ENCODE assay signal across 8 cellular contexts in the genomic region with DNA sequence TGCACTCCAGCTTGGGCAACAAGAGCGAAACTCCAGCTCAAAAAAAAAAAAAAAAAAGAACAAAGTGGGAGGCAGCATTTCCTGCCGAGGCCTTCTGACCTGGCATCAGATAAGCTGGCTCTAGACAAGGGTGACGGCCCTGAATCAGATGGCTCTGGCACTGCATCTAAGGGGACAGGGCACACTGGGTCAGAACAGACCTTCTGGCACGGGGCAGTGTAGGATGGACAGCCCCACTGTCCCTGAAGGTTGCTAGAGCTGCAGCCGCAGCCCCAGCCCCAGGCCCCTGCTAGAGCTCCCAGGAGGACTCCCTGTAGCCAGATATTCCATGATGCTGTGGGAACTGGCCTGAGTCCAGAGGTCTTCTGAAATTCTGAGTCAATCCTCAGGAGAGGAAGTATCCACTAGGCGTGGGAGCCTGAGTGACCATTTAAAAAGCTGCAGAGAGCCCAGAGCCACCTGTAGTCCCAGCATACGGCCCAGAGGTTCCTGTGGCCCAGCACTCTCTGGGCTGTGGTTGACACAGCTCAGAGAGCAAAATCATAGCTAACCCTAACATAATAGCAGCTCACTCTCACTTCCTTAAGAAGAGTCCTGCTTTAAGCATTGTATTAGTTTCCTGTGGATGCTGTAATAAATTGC.
DNase-seq lines count a peak whose midpoint lies in the region; ATAC-seq and TF ChIP-seq lines count a peak whose summit lies in the region.

No MANE protein-coding gene starts in this region.

- no peak for DNase-seq in RWPE2 (ENCODE audit: low spot score)
- DNase-seq in lower leg skin (ENCODE audit: low spot score in 2 of 2): peak; percentile 43 to 86
- DNase-seq in NCI-H2081 (lab: John Stamatoyannopoulos, UW): no peak
- DNase-seq in medulla oblongata (ENCODE audit: extremely low spot score): no peak
- DNase-seq in NCI-H1105 treated with DMSO at 0.1 percent for 48 hours (lab: John Stamatoyannopoulos, UW): no peak
- no peak for DNase-seq in UCSD-AML1 (lab: John Stamatoyannopoulos, UW; ENCODE audit: unreplicated experiment)

- intact Hi-C loops in lower leg skin (cut with DNase I; ENCODE audit: low total_unique reads): no loop called here

- no peaks in the 10 kb centered on the region for H3K9me3 ChIP-seq in RWPE2 (ENCODE audit: severe bottlenecking)

- TF ChIP-seq CTCF in RWPE2 (IDR thresholded peaks at IDR 0.05; ENCODE audit: poor library complexity, severe bottlenecking) (no peak), lower leg skin (IDR thresholded peaks at IDR 0.05) (no peak)

- no peaks in the 10 kb centered on the region for H3K36me3 ChIP-seq in RWPE2 (ENCODE audit: low read depth)

- H3K4me3 ChIP-seq in RWPE2 (ENCODE audit: severe bottlenecking) (no peak overlapping the region), lower leg skin (ENCODE audit: low read depth, poor library complexity, severe bottlenecking) (no peak overlapping the region)

- H3K4me1 ChIP-seq in RWPE2 (ENCODE audit: insufficient read depth, poor library complexity, severe bottlenecking): peaks cover 4% of the 10 kb centered on the region

- H3K27ac ChIP-seq in RWPE2 (ENCODE audit: poor library complexity, severe bottlenecking): no peak overlapping the region

- 43 to 70% methylated on average over 7 of the region's 7 CpGs for WGBS in lower leg skin, 2 donors

- no peak for TF ChIP-seq POLR2A in lower leg skin (IDR thresholded peaks at IDR 0.05)

- H3K27me3 ChIP-seq in RWPE2 (ENCODE audit: insufficient read depth, poor library complexity, severe bottlenecking): no peaks in the 10 kb centered on the region

- ATAC-seq in GM18867 (IDR thresholded peaks at IDR 0.05; ENCODE audit: unreplicated experiment): peak; percentile 94
- peak; percentile 98 for ATAC-seq in HG02870 (IDR thresholded peaks at IDR 0.05; ENCODE audit: unreplicated experiment)
- ATAC-seq in RWPE2 (ENCODE audit: low read depth): peak; percentile 63

Comparison
In these comparisons a context has a peak if more than half of its experiments do, and no peak if none do; other contexts are left out.
1. DNase-seq: peak in lower leg skin (2 of 2); none in RWPE2 (single experiment), NCI-H2081 (0 of 2), medulla oblongata (single experiment), NCI-H1105 treated with DMSO at 0.1 percent for 48 hours (single experiment) and UCSD-AML1 (single experiment).
2. Peak in every context shown above with its lines, with median percentiles within 50 percentile points of each other: ATAC-seq.